9 cellular contexts compared by ENCODE assay signal in the genomic region with DNA sequence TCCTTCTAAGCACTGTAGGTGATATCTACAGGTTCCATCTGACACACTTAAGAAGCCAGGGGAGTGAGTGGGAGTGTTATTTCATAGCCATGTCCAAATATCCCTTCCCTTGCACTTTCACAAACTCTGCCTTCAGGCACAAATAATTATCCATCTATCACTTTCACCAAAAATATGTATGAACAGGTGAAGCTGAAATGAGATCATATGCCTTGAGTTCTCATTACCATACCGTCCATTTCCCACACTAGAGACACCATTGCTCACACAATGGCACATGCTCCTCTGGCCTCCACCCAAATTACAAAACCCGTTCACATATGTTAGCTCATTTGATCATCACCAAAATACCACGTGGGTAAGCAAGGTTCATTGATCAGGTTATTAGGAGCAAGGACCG.
"Had no signal": no experiment of that assay in that cellular context is flagged by ENCODE, and none has a peak within 500 bp of the region (broad histone marks: within the 10 kb centered on the region; RNA-seq: fewer than 3 reads in every experiment).

No MANE protein-coding gene starts in this region.

- H3K27ac ChIP-seq: GM23248, HL-60 had no signal

- H3K9me3 ChIP-seq: HAP-1 had no signal

- H3K4me1 ChIP-seq: HAP-1 had no signal

- H3K36me3 ChIP-seq: HAP-1 had no signal

- DNase-seq: GM23248, GOT3, H7, HFFc6, KBM-7 had no signal

- H3K4me3 ChIP-seq: GM23248, HAP-1 had no signal

- ATAC-seq: HCT116, HepG2 had no signal
